ENCODE assay signal across 8 cellular contexts in the genomic region with DNA sequence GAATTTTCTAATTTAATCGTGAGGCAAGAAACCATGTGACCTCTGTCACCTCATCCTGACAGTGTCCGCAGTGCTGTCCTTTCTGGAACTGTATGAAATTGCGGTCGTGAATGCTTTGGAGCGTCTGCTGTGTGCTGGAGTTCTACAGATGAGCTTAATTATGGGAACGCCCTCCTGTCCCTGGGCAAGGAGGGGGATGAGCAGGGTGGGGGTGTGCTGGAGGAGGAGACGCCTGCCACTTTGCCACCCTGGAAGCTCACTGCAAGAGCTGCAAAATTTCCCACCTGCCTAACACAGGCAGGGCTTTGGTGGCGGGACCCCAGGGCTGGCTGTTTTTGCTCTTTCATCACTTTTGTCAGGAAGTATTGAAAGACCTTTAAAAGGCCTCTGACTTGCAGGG. TPM values are rescaled to one million over a fixed set of nuclear protein-coding genes. Genes with fewer than 3 reads are reported as not detected.
DNase-seq lines count a peak whose midpoint lies in the region; ATAC-seq and TF ChIP-seq lines count a peak whose summit lies in the region.

No MANE protein-coding gene starts in this region.

- intact Hi-C loops in CD4-positive, alpha-beta memory T cell (cut with micrococcal nuclease): loop anchor here (2.0 to 5.0 kb wide), 2 partner anchors 598 to 964 kb away; partner anchors contain the start of genes SLC66A3 and TRIB2

- peak overlapping the region; percentile 91 to 98 (median 95) for H3K27ac Mint-ChIP-seq in CD4-positive, alpha-beta memory T cell
- peak overlapping the region; percentile 94 to 97 for H3K27ac Mint-ChIP-seq in activated naive CD4-positive, alpha-beta T cell treated with anti-CD3 and anti-CD28 coated beads, Interleukin-2, amount 50 U/mL, for 72 hours
- H3K27ac Mint-ChIP-seq in naive B cell (peak overlapping the region; percentile 70 to 99 (median 92)), GM23338 (no peak overlapping the region)

- H3K27me3 Mint-ChIP-seq in CD4-positive, alpha-beta memory T cell: no peaks in the 10 kb centered on the region
- H3K27me3 Mint-ChIP-seq in naive B cell (no peaks in the 10 kb centered on the region), GM23338 (ENCODE audit: insufficient read depth, low read depth, poor library complexity) (peaks cover 7% of the 10 kb centered on the region)

- H3K4me1 Mint-ChIP-seq in CD4-positive, alpha-beta memory T cell: peaks cover 59 to 93% (median 79%) of the 10 kb centered on the region in 4 donors
- H3K4me1 Mint-ChIP-seq in naive B cell (peaks cover 49 to 85% (median 71%) of the 10 kb centered on the region in 3 donors), GM23338 (peaks cover 31% of the 10 kb centered on the region; the same call in 2 of the 3 replicates)

- H3K9me2 ChIP-seq in GM23338 (ENCODE audit: insufficient read depth): no peaks in the 10 kb centered on the region

- POLR2A ChIA-PET in CD4-positive, alpha-beta memory T cell (lab: Charles Lee; ENCODE audit: partially characterized antibody): interaction anchor here (1.4 to 2.7 kb wide), 5 partner anchors 8 to 27 kb away, joined by 6 to 46 read pairs (median 9); no protein-coding TSS in a partner anchor

- no peaks in the 10 kb centered on the region for H3K36me3 ChIP-seq in CD4-positive, alpha-beta memory T cell (ENCODE audit: insufficient read depth, low read length)
- H3K36me3 ChIP-seq in KMS-11 (ENCODE audit: insufficient read depth) (no peaks in the 10 kb centered on the region), GM23338 (ENCODE audit: insufficient read depth) (no peaks in the 10 kb centered on the region)

- peak overlapping the region; percentile 52; the same call in 1 of the 2 replicates for H3K9ac ChIP-seq in KMS-11

- no peaks in the 10 kb centered on the region for H3K9me3 ChIP-seq in CD4-positive, alpha-beta memory T cell (ENCODE audit: control insufficient read depth in 1 of 2, low read length in 2 of 2)

- H3K27me3 ChIP-seq in CD4-positive, alpha-beta memory T cell (ENCODE audit: insufficient read depth, low read length): no peaks in the 10 kb centered on the region
- no peaks in the 10 kb centered on the region for H3K27me3 ChIP-seq in KMS-11 (ENCODE audit: insufficient read depth, low read depth)
- H3K27me3 ChIP-seq in GM23338 (ENCODE audit: insufficient read depth): peaks cover 2% of the 10 kb centered on the region; the same call in 1 of the 2 replicates

- H3K4me3 Mint-ChIP-seq in CD4-positive, alpha-beta memory T cell: peak overlapping the region in 7 of 8 donors; percentile 52 to 92 (median 84)
- H3K4me3 Mint-ChIP-seq in naive B cell: peak overlapping the region in 5 of 8 donors; percentile 25 to 94 (median 72)
- H3K4me3 Mint-ChIP-seq in GM23338: no peak overlapping the region

- H3K4me3 ChIP-seq in CD4-positive, alpha-beta memory T cell (ENCODE audit: low read length in 2 of 2): no peak overlapping the region
- H3K4me3 ChIP-seq in KMS-11 (IDR thresholded peaks at IDR 0.05; ENCODE audit: insufficient read depth, low read depth, low read length): no peak overlapping the region
- no peak overlapping the region for H3K4me3 ChIP-seq in GM23338

- H3F3A ChIP-seq in GM23338 (replicated peaks; ENCODE audit: low read depth): no peaks in the 10 kb centered on the region

- CTCF ChIA-PET in CD4-positive, alpha-beta memory T cell (lab: Charles Lee; ENCODE audit: partially characterized antibody): interaction anchor here (1.0 to 16.7 kb wide), 11 partner anchors 8 to 1254 kb away, joined by 3 to 258 read pairs (median 7); no protein-coding TSS in a partner anchor

- ATAC-seq in activated naive CD4-positive, alpha-beta T cell treated with anti-CD3 and anti-CD28 coated beads, Interleukin-2, amount 50 U/mL, for 72 hours: no peak
- ATAC-seq in naive B cell (ENCODE audit: low read depth in 2 of 2) (no peak), GM23338 (no peak), GM18858 (IDR thresholded peaks at IDR 0.05; ENCODE audit: unreplicated experiment) (no peak)

- H3K36me3 Mint-ChIP-seq in CD4-positive, alpha-beta memory T cell: peaks cover 3 to 9% of the 10 kb centered on the region in 2 donors
- peaks cover 9 to 16% of the 10 kb centered on the region in 2 donors for H3K36me3 Mint-ChIP-seq in activated naive CD4-positive, alpha-beta T cell treated with anti-CD3 and anti-CD28 coated beads, Interleukin-2, amount 50 U/mL, for 72 hours
- H3K36me3 Mint-ChIP-seq in naive B cell: no peaks in the 10 kb centered on the region
- H3K36me3 Mint-ChIP-seq in GM23338 (ENCODE audit: low read depth): peaks cover 2% of the 10 kb centered on the region; the same call in 1 of the 3 replicates

- H4K20me1 ChIP-seq in KMS-11 (ENCODE audit: insufficient read depth) (no peaks in the 10 kb centered on the region), GM23338 (replicated peaks; ENCODE audit: insufficient read depth) (no peaks in the 10 kb centered on the region; the same call in 1 of the 2 replicates)

- H2AFZ ChIP-seq in KMS-11 (ENCODE audit: low read depth) (no peak overlapping the region), GM23338 (no peak overlapping the region)

- H3K79me2 ChIP-seq in KMS-11 (ENCODE audit: insufficient read depth, low read depth) (peaks cover 90% of the 10 kb centered on the region), GM23338 (replicated peaks; ENCODE audit: insufficient read depth) (peaks cover 12% of the 10 kb centered on the region)

- peaks cover 96% of the 10 kb centered on the region for H3K4me1 ChIP-seq in CD4-positive, alpha-beta memory T cell (ENCODE audit: insufficient read depth, low read length)
- H3K4me1 ChIP-seq in KMS-11 (ENCODE audit: low read depth, poor library complexity, severe bottlenecking) (peaks cover 83% of the 10 kb centered on the region), GM23338 (ENCODE audit: insufficient read depth) (peaks cover 3% of the 10 kb centered on the region)

- TF ChIP-seq CTCF in KMS-11 (conservative IDR thresholded peaks at IDR 0.05; ENCODE audit: low read depth, low read length) (no peak), GM23338 (conservative IDR thresholded peaks at IDR 0.05; ENCODE audit: low read depth in 2 of 2) (no peak)

- no peak for DNase-seq in CD4-positive, alpha-beta memory T cell
- DNase-seq in activated naive CD4-positive, alpha-beta T cell treated with anti-CD3 and anti-CD28 coated beads, Interleukin-2, amount 50 U/mL, for 72 hours (ENCODE audit: low spot score in 2 of 2): no peak
- no peak for DNase-seq in naive B cell
- no peak for DNase-seq in GM23338 (ENCODE audit: low spot score)
- DNase-seq in GDM1 (lab: John Stamatoyannopoulos, UW): no peak
- DNase-seq in hypothalamus (lab: John Stamatoyannopoulos, UW): no peak

- H3K4me2 ChIP-seq in KMS-11 (peak overlapping the region; percentile 55), GM23338 (no peak overlapping the region)

- H3K9me3 Mint-ChIP-seq in CD4-positive, alpha-beta memory T cell: no peaks in the 10 kb centered on the region
- no peaks in the 10 kb centered on the region for H3K9me3 Mint-ChIP-seq in activated naive CD4-positive, alpha-beta T cell treated with anti-CD3 and anti-CD28 coated beads, Interleukin-2, amount 50 U/mL, for 72 hours
- H3K9me3 Mint-ChIP-seq in naive B cell (no peaks in the 10 kb centered on the region), GM23338 (0 out of 3 replicates have a peak, but pooled peaks cover under 1% of the 10 kb centered on the region)

- peak overlapping the region; percentile 70 for H3K27ac ChIP-seq in CD4-positive, alpha-beta memory T cell (ENCODE audit: low read depth, low read length)
- peak overlapping the region; percentile 84 for H3K27ac ChIP-seq in KMS-11
- no peak overlapping the region for H3K27ac ChIP-seq in GM23338 (ENCODE audit: low read depth)

TF ChIP-seq in GM23338, 12 proteins besides CTCF, POLR2A, EP300 and RAD21 (continues in another document):
- TF ChIP-seq EZH2 (IDR thresholded peaks at IDR 0.05; ENCODE audit: low read depth, unreplicated experiment): no peak
- TF ChIP-seq, protein P1, sequence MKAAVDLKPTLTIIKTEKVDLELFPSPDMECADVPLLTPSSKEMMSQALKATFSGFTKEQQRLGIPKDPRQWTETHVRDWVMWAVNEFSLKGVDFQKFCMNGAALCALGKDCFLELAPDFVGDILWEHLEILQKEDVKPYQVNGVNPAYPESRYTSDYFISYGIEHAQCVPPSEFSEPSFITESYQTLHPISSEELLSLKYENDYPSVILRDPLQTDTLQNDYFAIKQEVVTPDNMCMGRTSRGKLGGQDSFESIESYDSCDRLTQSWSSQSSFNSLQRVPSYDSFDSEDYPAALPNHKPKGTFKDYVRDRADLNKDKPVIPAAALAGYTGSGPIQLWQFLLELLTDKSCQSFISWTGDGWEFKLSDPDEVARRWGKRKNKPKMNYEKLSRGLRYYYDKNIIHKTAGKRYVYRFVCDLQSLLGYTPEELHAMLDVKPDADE (IDR thresholded peaks at IDR 0.05): no peak
- no peak for TF ChIP-seq NANOG (IDR thresholded peaks at IDR 0.05; ENCODE audit: borderline replicate concordance)
- no peak for TF ChIP-seq JUNB (IDR thresholded peaks at IDR 0.05; ENCODE audit: unreplicated experiment)
- no peak for TF ChIP-seq STAT1 (IDR thresholded peaks at IDR 0.05; ENCODE audit: unreplicated experiment)
- no peak for TF ChIP-seq ZNF331 (CRISPR knock-in tag; IDR thresholded peaks at IDR 0.05; ENCODE audit: low read depth)
- TF ChIP-seq EZH2phosphoT487 (IDR thresholded peaks at IDR 0.05; ENCODE audit: unreplicated experiment): no peak
- no peak for TF ChIP-seq POLR2AphosphoS5 (IDR thresholded peaks at IDR 0.05; ENCODE audit: low read depth)
- no peak for TF ChIP-seq ZNF114 (CRISPR knock-in tag; IDR thresholded peaks at IDR 0.05)
- no peak for TF ChIP-seq CREB1 (CRISPR knock-in tag; IDR thresholded peaks at IDR 0.05; ENCODE audit: low read depth)

RNA-seq across cellular contexts. Expression of gene LPIN1, which starts 6.5 kb away (rescaled TPM):
- 10 to 100 TPM; 74.3 to 83.9 TPM for total RNA-seq in CD4-positive, alpha-beta memory T cell
- 10 to 100 TPM; 13.3 to 28.7 TPM for polyA plus RNA-seq in CD4-positive, alpha-beta memory T cell
- total RNA-seq in activated naive CD4-positive, alpha-beta T cell treated with anti-CD3 and anti-CD28 coated beads, Interleukin-2, amount 50 U/mL, for 72 hours: 10 to 100 TPM; 68.6 to 92.9 TPM
- polyA plus RNA-seq in naive B cell (ENCODE audit: low read depth in 6 of 6): 10 to 100 TPM in 3 of 6 donors, 1 to 10 TPM in 3; 4.6 to 12.8 (median 9.7) TPM
- 7.1 and 9.5 TPM in 2 replicates for total RNA-seq in GM23338 (2014; rRNA removed; shearing (Covaris generic))
- polyA plus RNA-seq in GM23338 (2016; fragmentation: Nextera tagmentation; extraction: Ambion mirVana): 4.4 and 5.4 TPM in 2 replicates
